In genomic region chr1:60572378-60572777, GRCh38 we compare ENCODE assay signal across 21 cellular contexts.
DNase-seq lines count a peak whose midpoint lies in the region; ATAC-seq and TF ChIP-seq lines count a peak whose summit lies in the region.
"Had no signal": no experiment of that assay in that cellular context is flagged by ENCODE, and none has a peak within 500 bp of the region (broad histone marks: within the 10 kb centered on the region; RNA-seq: fewer than 3 reads in every experiment).

No MANE protein-coding gene starts in this region.

- intact Hi-C loops in spleen (cut with DNase I; ENCODE audit: low total_unique reads) = no loop called here
- intact Hi-C loops in psoas muscle (cut with DNase I) = no loop called here

- no peak overlapping the region for H3K4me3 Mint-ChIP-seq in activated T-cell treated with anti-CD3 and anti-CD28 coated beads, Interleukin-2, amount 50 U/mL, for 72 hours
- H3K4me3 Mint-ChIP-seq: CD4-positive, CD25-positive, alpha-beta regulatory T cell had no signal

- TF ChIP-seq POLR2A in spleen (IDR thresholded peaks at IDR 0.05) = no peak

- peaks cover 0 to 2% of the 10 kb centered on the region in 2 donors for H3K9me3 Mint-ChIP-seq in activated T-cell treated with anti-CD3 and anti-CD28 coated beads, Interleukin-2, amount 50 U/mL, for 72 hours

- H3K36me3 ChIP-seq in spleen (no peaks in the 10 kb centered on the region), psoas muscle (ENCODE audit: insufficient read depth in 1 of 2, low read depth in 1 of 2) (no peaks in the 10 kb centered on the region)
- H3K36me3 ChIP-seq: BE2C had no signal

- H3K27ac ChIP-seq in coronary artery = peak overlapping the region; percentile 29 to 35
- peak overlapping the region in 5 of 8 donors; percentile 23 to 77 (median 63) for H3K27ac ChIP-seq in spleen
- no peak overlapping the region for H3K27ac ChIP-seq in psoas muscle

- H3K9me3 ChIP-seq in spleen (no peaks in the 10 kb centered on the region), psoas muscle (no peaks in the 10 kb centered on the region)
- H3K9me3 ChIP-seq: BE2C had no signal

- no peak for ATAC-seq in activated T-cell treated with anti-CD3 and anti-CD28 coated beads, Interleukin-2, amount 50 U/mL, for 72 hours (replicated peaks in 1 of 2)
- ATAC-seq in GM21723 (IDR thresholded peaks at IDR 0.05; ENCODE audit: unreplicated experiment) (no peak), psoas muscle (no peak)

- 82 to 94% (median 92%) methylated on average over 4 of the region's 4 CpGs for WGBS in spleen, 5 donors
- 86 to 99% (median 97%) methylated on average over 4 of the region's 4 CpGs for WGBS in psoas muscle, 3 donors

- no peak for TF ChIP-seq CTCF in coronary artery (IDR thresholded peaks at IDR 0.05)
- no peak for TF ChIP-seq CTCF in spleen (IDR thresholded peaks at IDR 0.05 in 8 of 11, conservative IDR thresholded peaks at IDR 0.05 in 3 of 11)
- TF ChIP-seq CTCF in psoas muscle (IDR thresholded peaks at IDR 0.05) = no peak

- H3K27me3 Mint-ChIP-seq in activated T-cell treated with anti-CD3 and anti-CD28 coated beads, Interleukin-2, amount 50 U/mL, for 72 hours (ENCODE audit: low read depth) = no peaks in the 10 kb centered on the region
- H3K27me3 Mint-ChIP-seq: CD4-positive, CD25-positive, alpha-beta regulatory T cell had no signal

- H3K4me3 ChIP-seq in coronary artery (no peak overlapping the region), spleen (no peak overlapping the region), psoas muscle (no peak overlapping the region)

- H3K36me3 Mint-ChIP-seq in activated T-cell treated with anti-CD3 and anti-CD28 coated beads, Interleukin-2, amount 50 U/mL, for 72 hours (ENCODE audit: insufficient read depth in 2 of 2) = no peaks in the 10 kb centered on the region
- H3K36me3 Mint-ChIP-seq: CD4-positive, CD25-positive, alpha-beta regulatory T cell had no signal

- peaks cover 0 to 37% (median 10%) of the 10 kb centered on the region in 6 donors for H3K4me1 ChIP-seq in spleen
- H3K4me1 ChIP-seq in psoas muscle = peaks cover 9% of the 10 kb centered on the region
- H3K4me1 ChIP-seq: BE2C had no signal

- H3K27ac Mint-ChIP-seq in activated T-cell treated with anti-CD3 and anti-CD28 coated beads, Interleukin-2, amount 50 U/mL, for 72 hours = no peak overlapping the region
- H3K27ac Mint-ChIP-seq: CD4-positive, CD25-positive, alpha-beta regulatory T cell had no signal

- H3K27me3 ChIP-seq in spleen (replicated peaks in 1 of 7) (no peaks in the 10 kb centered on the region), psoas muscle (ENCODE audit: insufficient read depth in 3 of 3, low read length in 2 of 3) (no peaks in the 10 kb centered on the region)
- H3K27me3 ChIP-seq: BE2C had no signal

- DNase-seq in DMS53 (lab: John Stamatoyannopoulos, UW) (peak; percentile 43), DMS53 treated with DMSO at 0.1 percent for 48 hours (lab: John Stamatoyannopoulos, UW; ENCODE audit: unreplicated experiment) (no peak), coronary artery (ENCODE audit: low spot score) (no peak), spleen (no peak), SIG-M5 treated with dmso at 0.1 percent for 504 hours (lab: John Stamatoyannopoulos, UW; ENCODE audit: unreplicated experiment) (no peak), psoas muscle (no peak)
- no peak for DNase-seq in activated T-cell treated with anti-CD3 and anti-CD28 coated beads, Interleukin-2, amount 50 U/mL, for 72 hours
- DNase-seq: 8988T; BE2C; CD4-positive, CD25-positive, alpha-beta regulatory T cell; COR-L47; GF-D8; KG1; MV-4-11; NCI-H187 treated with DMSO at 0.1 percent for 48 hours; NCI-H524; NCI-H82; OCI-M1; RPMI8226; SIG-M5 had no signal

- H3K4me1 Mint-ChIP-seq in activated T-cell treated with anti-CD3 and anti-CD28 coated beads, Interleukin-2, amount 50 U/mL, for 72 hours (ENCODE audit: low read depth) = no peaks in the 10 kb centered on the region
- H3K4me1 Mint-ChIP-seq: CD4-positive, CD25-positive, alpha-beta regulatory T cell had no signal
